Comparison of ENCODE assay signal across 27 cellular contexts in the genomic region with DNA sequence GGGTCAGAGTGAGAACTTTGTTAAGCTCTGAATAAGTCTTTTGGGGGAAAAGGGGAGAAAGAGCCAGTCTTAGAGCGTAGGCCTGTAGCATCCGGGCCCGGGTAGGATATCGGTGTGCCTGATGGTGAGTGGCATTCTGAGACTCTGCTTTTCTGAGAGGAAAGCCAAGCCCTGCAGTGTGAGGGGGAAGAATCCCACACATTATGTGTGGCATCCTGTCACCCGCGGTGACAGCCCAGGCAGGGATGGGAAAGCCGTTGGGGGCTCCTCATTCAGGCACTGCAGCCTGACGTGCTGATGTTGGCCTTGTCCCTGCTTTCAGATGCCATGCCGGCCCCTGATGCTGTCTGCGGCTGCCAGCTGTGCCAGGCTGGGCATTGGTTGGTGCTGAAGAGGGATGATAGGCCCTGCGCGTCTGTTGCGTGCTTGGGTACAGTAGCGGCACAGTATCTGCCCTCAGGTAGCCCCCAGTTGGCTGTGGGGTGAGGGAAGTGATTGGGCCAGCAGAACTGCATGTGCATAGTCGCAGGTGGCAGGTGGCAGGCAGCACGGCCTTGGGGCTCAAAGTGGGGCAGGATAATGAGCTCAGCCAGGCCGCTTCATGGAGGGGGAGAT. TPM values are rescaled to one million over a fixed set of nuclear protein-coding genes. Genes with fewer than 3 reads are reported as not detected.
DNase-seq lines count a peak whose midpoint lies in the region; ATAC-seq and TF ChIP-seq lines count a peak whose summit lies in the region.
"Had no signal": no experiment of that assay in that cellular context is flagged by ENCODE, and none has a peak within 500 bp of the region (broad histone marks: within the 10 kb centered on the region; RNA-seq: fewer than 3 reads in every experiment).

No MANE protein-coding gene starts in this region.

- no peaks in the 10 kb centered on the region for H3K9me3 ChIP-seq in mucosa of descending colon
- H3K9me3 ChIP-seq in aorta (ENCODE audit: control insufficient read depth, low read length): no peaks in the 10 kb centered on the region
- no peaks in the 10 kb centered on the region for H3K9me3 ChIP-seq in neural progenitor cell (ENCODE audit: low read depth)

- H3K4me1 ChIP-seq in mucosa of descending colon (ENCODE audit: low read depth) (no peaks in the 10 kb centered on the region), aorta (ENCODE audit: control insufficient read depth in 1 of 2, insufficient read depth in 2 of 2, low read length in 2 of 2) (no peaks in the 10 kb centered on the region), neural progenitor cell (peaks cover 14% of the 10 kb centered on the region)

- H3K36me3 Mint-ChIP-seq in neural progenitor cell: peaks cover 1% of the 10 kb centered on the region
- H3K36me3 Mint-ChIP-seq: CD14-positive monocyte had no signal

- H3K27me3 ChIP-seq in aorta (ENCODE audit: control insufficient read depth in 1 of 2, insufficient read depth in 2 of 2, low read length in 1 of 2) (no peaks in the 10 kb centered on the region), neural progenitor cell (no peaks in the 10 kb centered on the region)
- H3K27me3 ChIP-seq: brain microvascular endothelial cell had no signal

- TF ChIP-seq CTCF in mucosa of descending colon (IDR thresholded peaks at IDR 0.05) (no peak), neural progenitor cell (IDR thresholded peaks at IDR 0.05) (no peak)

- peaks cover 98% of the 10 kb centered on the region for H3K79me2 ChIP-seq in neural progenitor cell (ENCODE audit: low read depth)

- peaks cover 100% of the 10 kb centered on the region for H4K20me1 ChIP-seq in neural progenitor cell (ENCODE audit: low read depth)

- H3K27me3 Mint-ChIP-seq in neural progenitor cell (ENCODE audit: insufficient read depth, low read depth): peaks cover 2% of the 10 kb centered on the region
- H3K27me3 Mint-ChIP-seq: activated CD4-positive, alpha-beta T cell treated with anti-CD3 and anti-CD28 coated beads for 36 hours had no signal

- H3K27ac ChIP-seq in aorta (ENCODE audit: low read depth in 1 of 2, low read length in 2 of 2) (no peak overlapping the region), neural progenitor cell (no peak overlapping the region)
- H3K27ac ChIP-seq: epithelial cell of prostate had no signal

- intact Hi-C loops in cardiac septum (cut with DNase I) (no loop called here), mucosa of descending colon (cut with DNase I, micrococcal nuclease) (no loop called here), aorta (cut with DNase I) (no loop called here)

- no peak overlapping the region for H3K27ac Mint-ChIP-seq in neural progenitor cell
- H3K27ac Mint-ChIP-seq: activated CD4-positive, alpha-beta T cell treated with anti-CD3 and anti-CD28 coated beads for 36 hours; T-helper 1 cell treated with Interleukin-12 subunit alpha and Interleukin-12 subunit beta and Interleukin-4 antibody, amounts not matched to agents 30 μg/mL and 1 μg/mL, for 36 hours had no signal

- peak; percentile 3 for DNase-seq in NCI-H69 (lab: John Stamatoyannopoulos, UW)
- DNase-seq in cardiac septum (ENCODE audit: low spot score): peak; percentile 38
- DNase-seq in mucosa of descending colon: peak in 2 of 3 donors; percentile 13 to 31
- DNase-seq in aorta: peak; percentile 17 to 68
- DNase-seq in activated CD8-positive, alpha-beta memory T cell treated with anti-CD3 and anti-CD28 coated beads, Interleukin-2, amount 50 U/mL, for 4 hours: no peak
- no peak for DNase-seq in neural progenitor cell (ENCODE audit: low spot score)
- DNase-seq in midbrain (lab: John Stamatoyannopoulos, UW): no peak
- DNase-seq: activated CD4-positive, alpha-beta T cell treated with anti-CD3 and anti-CD28 coated beads for 36 hours; activated gamma-delta T cell; activated T-cell treated with anti-CD3 and anti-CD28 coated beads, Interleukin-2, amount 50 U/mL, for 1 hour; brain microvascular endothelial cell; Calu3; DMS79 treated with DMSO at 0.1 percent for 48 hours; effector CD4-positive, alpha-beta T cell; GF-D8; HCEC 1CT; KBM-7; mammary epithelial cell; MM.1S; NCI-H2029; NCI-H526 treated with DMSO at 0.1 percent for 48 hours; occipital lobe; small intestine; trophoblast cell had no signal

- no peak overlapping the region for H3K4me3 Mint-ChIP-seq in neural progenitor cell
- H3K4me3 Mint-ChIP-seq: activated CD4-positive, alpha-beta T cell treated with anti-CD3 and anti-CD28 coated beads for 36 hours; CD14-positive monocyte; T-helper 1 cell treated with Interleukin-12 subunit alpha and Interleukin-12 subunit beta and Interleukin-4 antibody, amounts not matched to agents 30 μg/mL and 1 μg/mL, for 36 hours had no signal

- H2AFZ ChIP-seq in neural progenitor cell (replicated peaks): no peak overlapping the region

- H3K9me3 Mint-ChIP-seq in neural progenitor cell: no peaks in the 10 kb centered on the region
- H3K9me3 Mint-ChIP-seq: CD14-positive monocyte; T-helper 1 cell treated with Interleukin-12 subunit alpha and Interleukin-12 subunit beta and Interleukin-4 antibody, amounts not matched to agents 30 μg/mL and 1 μg/mL, for 36 hours had no signal

- no peak overlapping the region for H3K9ac ChIP-seq in neural progenitor cell

- 91 to 93% methylated on average over 17 of the region's 17 CpGs for WGBS in aorta, 2 donors

- H3K4me3 ChIP-seq in mucosa of descending colon (no peak overlapping the region), aorta (ENCODE audit: low read length in 2 of 2) (no peak overlapping the region), neural progenitor cell (no peak overlapping the region)

- no peaks in the 10 kb centered on the region for H3F3A ChIP-seq in neural progenitor cell (ENCODE audit: low read depth)

- H3K36me3 ChIP-seq in mucosa of descending colon (ENCODE audit: low read depth) (no peaks in the 10 kb centered on the region), aorta (ENCODE audit: control insufficient read depth in 1 of 2, insufficient read depth in 2 of 2, low read length in 1 of 2) (no peaks in the 10 kb centered on the region), neural progenitor cell (no peaks in the 10 kb centered on the region)
- H3K36me3 ChIP-seq: brain microvascular endothelial cell had no signal

- no peak overlapping the region for H3K4me2 ChIP-seq in neural progenitor cell

- peaks cover 66% of the 10 kb centered on the region for H3K4me1 Mint-ChIP-seq in neural progenitor cell
- H3K4me1 Mint-ChIP-seq: activated CD4-positive, alpha-beta T cell treated with anti-CD3 and anti-CD28 coated beads for 36 hours; CD14-positive monocyte had no signal

- ATAC-seq in mucosa of descending colon: no peak
- ATAC-seq in aorta (ENCODE audit: low FRiP score): no peak
- ATAC-seq: activated CD4-positive, alpha-beta T cell treated with anti-CD3 and anti-CD28 coated beads for 36 hours had no signal

RNA-seq across cellular contexts. Expression of gene GLI2, which starts 37.6 kb away (rescaled TPM):
- 1.8 TPM for total RNA-seq in cardiac septum
- 1 to 10 TPM; 1.0 to 7.3 (median 1.3) TPM for total RNA-seq in mucosa of descending colon
- 10 to 100 TPM in 1 of 2 donors, 1 to 10 TPM in 1; 9.0 to 18.5 TPM for total RNA-seq in aorta
- polyA plus RNA-seq in aorta: 1 to 10 TPM in 1 of 2 donors, under 1 TPM in 1; 0.88 to 1.9 TPM
- total RNA-seq in neural progenitor cell (ENCODE audit: low replicate concordance): 9.4 and 39.6 TPM in 2 replicates
- total RNA-seq: activated CD4-positive, alpha-beta T cell treated with anti-CD3 and anti-CD28 coated beads for 36 hours had no signal
- polyA plus RNA-seq: CD14-positive monocyte had no signal

Comparison
In these comparisons a context has a peak if more than half of its experiments do, and no peak if none do; other contexts are left out.
1. DNase-seq: peak in NCI-H69 (single experiment), cardiac septum (single experiment), mucosa of descending colon (2 of 3) and aorta (2 of 2); none in activated CD8-positive, alpha-beta memory T cell treated with anti-CD3 and anti-CD28 coated beads, Interleukin-2, amount 50 U/mL, for 4 hours (single experiment), neural progenitor cell (single experiment) and midbrain (single experiment).